Comparison of ENCODE assay signal across 8 cellular contexts in genomic region chr12:118307069-118307954, GRCh38.
DNase-seq lines count a peak whose midpoint lies in the region; ATAC-seq and TF ChIP-seq lines count a peak whose summit lies in the region.

No MANE protein-coding gene starts in this region.

- no peak for TF ChIP-seq CTCF in heart right ventricle (IDR thresholded peaks at IDR 0.05)
- no peak for TF ChIP-seq CTCF in endothelial cell (IDR thresholded peaks at IDR 0.05; ENCODE audit: unreplicated experiment)

- no peaks in the 10 kb centered on the region for H3K9me3 ChIP-seq in heart right ventricle

- H3K4me3 Mint-ChIP-seq in endothelial cell (ENCODE audit: unreplicated experiment): no peak overlapping the region

- no peaks in the 10 kb centered on the region for H3K4me1 Mint-ChIP-seq in endothelial cell (ENCODE audit: unreplicated experiment)

- peaks cover 0 to 41% (median 15%) of the 10 kb centered on the region in 9 donors for H3K4me1 ChIP-seq in heart right ventricle

- no peaks in the 10 kb centered on the region for H3K36me3 Mint-ChIP-seq in endothelial cell (ENCODE audit: low read depth, unreplicated experiment)

- peak in 7 of 8 donors; percentile 46 to 80 (median 72) for ATAC-seq in heart right ventricle

- peak overlapping the region in 4 of 10 donors; percentile 10 to 73 (median 29) for H3K27ac ChIP-seq in heart right ventricle

- H3K27me3 ChIP-seq in heart right ventricle: no peaks in the 10 kb centered on the region

- no peak overlapping the region for H3K27ac Mint-ChIP-seq in endothelial cell (ENCODE audit: unreplicated experiment)

- H3K4me3 ChIP-seq in heart right ventricle: peak overlapping the region in 6 of 10 donors; percentile 15 to 31 (median 22)

- H3K36me3 ChIP-seq in heart right ventricle: no peaks in the 10 kb centered on the region

- no peaks in the 10 kb centered on the region for H3K27me3 Mint-ChIP-seq in endothelial cell (ENCODE audit: unreplicated experiment)

- H3K9me3 Mint-ChIP-seq in endothelial cell (ENCODE audit: unreplicated experiment): no peaks in the 10 kb centered on the region

- intact Hi-C loops in heart right ventricle (cut with DNase I): loop anchor here in 5 of 10 donors (5.0 to 10.0 kb wide), 4 partner anchors 47 to 67 kb away; partner anchors contain the start of genes TAOK3 (in 3 of the 5) and SUDS3 (in 2 of the 5)

- peak; percentile 1 for DNase-seq in activated gamma-delta T cell treated with anti-CD3 and anti-CD28 coated beads, Interleukin-2, amount 50 U/mL, for 16 hours (ENCODE audit: low read depth)
- no peak for DNase-seq in activated gamma-delta T cell (lab: John Stamatoyannopoulos, UW)
- DNase-seq in HS-27A (ENCODE audit: low read depth): peak; percentile 84
- peak; percentile 25 for DNase-seq in activated T-cell treated with anti-CD3 and anti-CD28 coated beads for 4 hours
- peak in 1 of 2 donors; percentile 53 for DNase-seq in heart right ventricle
- peak; percentile 16 for DNase-seq in stimulated activated CD8-positive, alpha-beta memory T cell treated with anti-CD3 and anti-CD28 coated beads, Interleukin-12 subunit alpha, Interleukin-12 subunit beta, amount 100 ng/mL, for 24 hours (ENCODE audit: extremely low read depth)
- no peak for DNase-seq in endothelial cell (ENCODE audit: low spot score)
- DNase-seq in cerebellar cortex (ENCODE audit: low spot score): no peak

- 63 to 67% methylated on average over 8 of the region's 8 CpGs for WGBS in heart right ventricle, 2 donors

Comparison
In these comparisons a context has a peak if more than half of its experiments do, and no peak if none do; other contexts are left out.
1. DNase-seq: peak in activated gamma-delta T cell treated with anti-CD3 and anti-CD28 coated beads, Interleukin-2, amount 50 U/mL, for 16 hours (single experiment), HS-27A (single experiment), activated T-cell treated with anti-CD3 and anti-CD28 coated beads for 4 hours (single experiment) and stimulated activated CD8-positive, alpha-beta memory T cell treated with anti-CD3 and anti-CD28 coated beads, Interleukin-12 subunit alpha, Interleukin-12 subunit beta, amount 100 ng/mL, for 24 hours (single experiment); none in activated gamma-delta T cell (single experiment), endothelial cell (single experiment) and cerebellar cortex (single experiment).